32 cellular contexts compared by ENCODE assay signal in genomic region chr7:68243128-68243527, GRCh38.
DNase-seq lines count a peak whose midpoint lies in the region; ATAC-seq, FAIRE-seq and TF ChIP-seq lines count a peak whose summit lies in the region.
"Had no signal": no experiment of that assay in that cellular context is flagged by ENCODE, and none has a peak within 500 bp of the region (broad histone marks: within the 10 kb centered on the region; RNA-seq: fewer than 3 reads in every experiment).

No MANE protein-coding gene starts in this region.

- no peak overlapping the region for H3K4me3 Mint-ChIP-seq in T-helper 17 cell
- H3K4me3 Mint-ChIP-seq: B cell; CD14-positive monocyte; CD4-positive, alpha-beta memory T cell; CD4-positive, alpha-beta T cell; CD4-positive, CD25-positive, alpha-beta regulatory T cell; CD8-positive, alpha-beta memory T cell; CD8-positive, alpha-beta T cell had no signal

- no TSS peak for BruUV-seq in K562 (replicated peaks; lab: Mats Ljungman, UMichigan)

- no peaks in the 10 kb centered on the region for H3K36me3 Mint-ChIP-seq in T-helper 17 cell (ENCODE audit: low read depth)
- H3K36me3 Mint-ChIP-seq: CD14-positive monocyte; CD4-positive, alpha-beta memory T cell; CD4-positive, CD25-positive, alpha-beta regulatory T cell; CD8-positive, alpha-beta memory T cell; CD8-positive, alpha-beta T cell had no signal

- H3K27ac Mint-ChIP-seq in T-helper 17 cell: no peak overlapping the region
- H3K27ac Mint-ChIP-seq: B cell; CD14-positive monocyte; CD4-positive, alpha-beta memory T cell; CD4-positive, alpha-beta T cell; CD4-positive, CD25-positive, alpha-beta regulatory T cell; CD8-positive, alpha-beta memory T cell; CD8-positive, alpha-beta T cell had no signal

- H3K36me3 ChIP-seq in HEK293 (ENCODE audit: control insufficient read depth in 2 of 2, insufficient read depth in 1 of 2, low read length in 2 of 2) (no peaks in the 10 kb centered on the region), K562 (ENCODE audit: control insufficient read depth, insufficient read depth, low read length) (no peaks in the 10 kb centered on the region)
- H3K36me3 ChIP-seq: BE2C, BLaER1 had no signal

- H3K79me2 ChIP-seq in K562 (ENCODE audit: control insufficient read depth, insufficient read depth, low read length): no peaks in the 10 kb centered on the region

- intact Hi-C loops in K562 (cut with micrococcal nuclease): no loop called here

- in situ Hi-C loops in K562 (cut with MboI): no loop called here

- H3K4me1 ChIP-seq in HEK293 (ENCODE audit: control insufficient read depth, insufficient read depth, low read length) (no peaks in the 10 kb centered on the region), K562 (replicated peaks in 1 of 2; ENCODE audit: control insufficient read depth in 2 of 2, insufficient read depth in 2 of 2, low read length in 2 of 2) (no peaks in the 10 kb centered on the region)
- H3K4me1 ChIP-seq: A549; BE2C; BLaER1; BLaER1 treated with 17β-estradiol and CSF1 and Interleukin-3, amounts not matched to agents 10 nM and 100 nM; Caco-2 had no signal

- no peaks in the 10 kb centered on the region for H3K9me3 ChIP-seq in HEK293 (ENCODE audit: control insufficient read depth, insufficient read depth, low read depth, low read length)
- no peaks in the 10 kb centered on the region for H3K9me3 ChIP-seq in K562 (replicated peaks; ENCODE audit: control insufficient read depth, insufficient read depth, low read depth, low read length)
- no peaks in the 10 kb centered on the region for H3K9me3 ChIP-seq in T-helper 17 cell (ENCODE audit: control insufficient read depth, low read length, poor library complexity, severe bottlenecking)
- H3K9me3 ChIP-seq: BE2C, Caco-2 had no signal

- CTCF ChIA-PET in HEK293 (lab: Yijun Ruan, JAX) (no interaction called here), K562 (lab: Yijun Ruan, JAX; ENCODE audit: low intra/inter-chr PET ratio) (no interaction called here)

- DNase-seq in K562 (ENCODE audit: extremely low read depth in 1 of 4, low spot score in 3 of 4) (no peak), T-helper 17 cell (no peak)
- DNase-seq: 8988T; ACHN; AML-193; BE2C; C1 segment of cervical spinal cord; Caco-2; Calu3; CD4-positive, alpha-beta memory T cell; CD4-positive, alpha-beta T cell; CD4-positive, CD25-positive, alpha-beta regulatory T cell; CD8-positive, alpha-beta memory T cell; CD8-positive, alpha-beta T cell; COR-L47; DMS 273 treated with DMSO at 0.1 percent for 48 hours; DMS153; DMS53; DMS79; DMS79 treated with DMSO at 0.1 percent for 48 hours; DND-41; EL had no signal

- TF ChIP-seq POLR2A in K562 (conservative IDR thresholded peaks at IDR 0.05): no peak

- TF ChIP-seq RAD21 in K562 (CRISPR knock-in tag; conservative IDR thresholded peaks at IDR 0.05 in 1 of 2, IDR thresholded peaks at IDR 0.05 in 1 of 2): no peak

- H3K9ac ChIP-seq in K562 (ENCODE audit: insufficient read depth in 1 of 2, low read depth in 2 of 2, low read length in 2 of 2): no peak overlapping the region
- H3K9ac ChIP-seq: BLaER1; BLaER1 treated with 17β-estradiol and CSF1 and Interleukin-3, amounts not matched to agents 10 nM and 100 nM had no signal

- 0% methylated on average over 2 of the region's 2 CpGs for WGBS in K562 (ENCODE audit: insufficient coverage, low coverage, missing lambda C conversion rate)

- no peaks in the 10 kb centered on the region for H3K27me3 Mint-ChIP-seq in T-helper 17 cell
- H3K27me3 Mint-ChIP-seq: B cell; CD4-positive, alpha-beta memory T cell; CD4-positive, alpha-beta T cell; CD4-positive, CD25-positive, alpha-beta regulatory T cell; CD8-positive, alpha-beta memory T cell had no signal

- TF ChIP-seq EP300 in K562 (IDR thresholded peaks at IDR 0.05; ENCODE audit: low read length): no peak

- H3K27ac ChIP-seq in HEK293 (ENCODE audit: extremely low read depth, low read depth, low read length) (no peak overlapping the region), K562 (ENCODE audit: extremely low read depth, low read depth, low read length) (no peak overlapping the region)
- H3K27ac ChIP-seq: 22Rv1; A549; BLaER1; BLaER1 treated with 17β-estradiol and CSF1 and Interleukin-3, amounts not matched to agents 10 nM and 100 nM; C4-2B had no signal

- no peaks in the 10 kb centered on the region for H3K27me3 ChIP-seq in K562 (ENCODE audit: control insufficient read depth in 2 of 2, insufficient read depth in 2 of 2, low read length in 2 of 2)
- H3K27me3 ChIP-seq: BE2C; BLaER1; BLaER1 treated with 17β-estradiol and CSF1 and Interleukin-3, amounts not matched to agents 10 nM and 100 nM had no signal

- FAIRE-seq in K562 (lab: Jason Lieb, UNC): no peak
- FAIRE-seq: A549, D721Med had no signal

- POLR2A ChIA-PET in HEK293 (lab: Yijun Ruan, JAX): no interaction called here
- POLR2A ChIA-PET in K562 (lab: Yijun Ruan, JAX): no interaction called here

- no peak overlapping the region for H3K4me2 ChIP-seq in K562 (ENCODE audit: insufficient read depth, low read length)
- H3K4me2 ChIP-seq: A549; BLaER1; BLaER1 treated with 17β-estradiol and CSF1 and Interleukin-3, amounts not matched to agents 10 nM and 100 nM had no signal

- H3K4me3 ChIP-seq in HEK293 (ENCODE audit: low read depth, low read length): no peak overlapping the region
- H3K4me3 ChIP-seq in K562: no peak overlapping the region
- H3K4me3 ChIP-seq: A549; BLaER1; BLaER1 treated with 17β-estradiol and CSF1 and Interleukin-3, amounts not matched to agents 10 nM and 100 nM had no signal

- TF ChIP-seq CTCF in HEK293 (tag by site-specific recombination; IDR thresholded peaks at IDR 0.05): no peak
- TF ChIP-seq CTCF in K562 (IDR thresholded peaks at IDR 0.05 in 2 of 3, conservative IDR thresholded peaks at IDR 0.05 in 1 of 3; ENCODE audit: insufficient read depth in 2 of 3, low read depth in 1 of 3, low read length in 3 of 3): no peak

- H3K9me1 ChIP-seq in K562 (ENCODE audit: control insufficient read depth, insufficient read depth, low read length): no peaks in the 10 kb centered on the region

- H4K20me1 ChIP-seq in K562 (replicated peaks; ENCODE audit: control insufficient read depth, insufficient read depth, low read length): no peaks in the 10 kb centered on the region
- H4K20me1 ChIP-seq: BLaER1; BLaER1 treated with 17β-estradiol and CSF1 and Interleukin-3, amounts not matched to agents 10 nM and 100 nM had no signal

- ATAC-seq in K562 (no peak), GM21515 (IDR thresholded peaks at IDR 0.05; ENCODE audit: unreplicated experiment) (no peak), T-helper 17 cell (no peak)
- ATAC-seq: A549; CD8-positive, alpha-beta T cell had no signal

- H3K4me1 Mint-ChIP-seq in T-helper 17 cell: no peaks in the 10 kb centered on the region
- H3K4me1 Mint-ChIP-seq: B cell; CD14-positive monocyte; CD4-positive, alpha-beta memory T cell; CD4-positive, CD25-positive, alpha-beta regulatory T cell; CD8-positive, alpha-beta memory T cell had no signal

- H2AFZ ChIP-seq in K562 (ENCODE audit: low read depth, low read length): no peak overlapping the region

TF ChIP-seq in HEK293, 187 proteins besides CTCF, POLR2A, EP300 and RAD21:
- TF ChIP-seq ZNF10 (tag by site-specific recombination; IDR thresholded peaks at IDR 0.05) (0 out of 2 replicates have a peak, but pooled peaks have one; percentile 60), ZNF202 (tag by site-specific recombination; IDR thresholded peaks at IDR 0.05; ENCODE audit: borderline replicate concordance) (no peak)
TF ChIP-seq in HEK293: peak in this region for 1.

TF ChIP-seq in K562, 482 proteins besides CTCF, POLR2A, EP300 and RAD21 (continues in another document):
- TF ChIP-seq ZC3H8 (IDR thresholded peaks at IDR 0.05) (no peak), CBX8 (IDR thresholded peaks at IDR 0.05; ENCODE audit: borderline replicate concordance, extremely low read depth, low read depth, low read length, poor library complexity, severe bottlenecking) (no peak), NEUROD1 (IDR thresholded peaks at IDR 0.05; ENCODE audit: borderline replicate concordance, low read depth, low read length, partially characterized antibody) (no peak), CCNT2 (IDR thresholded peaks at IDR 0.05; ENCODE audit: borderline replicate concordance, extremely low read depth, insufficient read length, low read depth, low read length) (no peak), ZNF134 (CRISPR knock-in tag; conservative IDR thresholded peaks at IDR 0.05) (peak; percentile 96), ETV6 (IDR thresholded peaks at IDR 0.05; ENCODE audit: borderline replicate concordance in 1 of 2, low read depth in 2 of 2, low read length in 1 of 2) (no peak), ETV6 (CRISPR knock-in tag; IDR thresholded peaks at IDR 0.05; ENCODE audit: borderline replicate concordance) (no peak), RBM25 (IDR thresholded peaks at IDR 0.05; ENCODE audit: low read depth, low read length, severe bottlenecking) (peak; percentile 15), TFAP4 (CRISPR knock-in tag; IDR thresholded peaks at IDR 0.05; ENCODE audit: borderline replicate concordance) (no peak), KLF10 (CRISPR knock-in tag; IDR thresholded peaks at IDR 0.05) (no peak), HINFP (tag; conservative IDR thresholded peaks at IDR 0.05; ENCODE audit: low read depth) (no peak)
